10 cellular contexts compared by ENCODE assay signal in genomic region chr6:140043357-140043756, GRCh38.
DNase-seq lines count a peak whose midpoint lies in the region; ATAC-seq and TF ChIP-seq lines count a peak whose summit lies in the region.
"Had no signal": no experiment of that assay in that cellular context is flagged by ENCODE, and none has a peak within 500 bp of the region (broad histone marks: within the 10 kb centered on the region; RNA-seq: fewer than 3 reads in every experiment).

No MANE protein-coding gene starts in this region.

- H3K4me3 ChIP-seq in SK-N-MC: no peak overlapping the region
- H3K4me3 ChIP-seq in colonic mucosa: no peak overlapping the region

- in situ Hi-C loops in ACHN (cut with HindIII; ENCODE audit: low pct_ligation_motif_present, low pct_unique_long_range_greater_than_20kb, low sequenced_read_pairs): no loop called here

- peaks cover 88% of the 10 kb centered on the region for H3K4me1 Mint-ChIP-seq in HFFc6 (ENCODE audit: low read depth)

- no peaks in the 10 kb centered on the region for H3K27me3 Mint-ChIP-seq in HFFc6 (ENCODE audit: insufficient read depth)

- DNase-seq in ACHN: peak; percentile 90
- DNase-seq in HFFc6: peak; percentile 96
- DNase-seq in SK-N-MC (ENCODE audit: low read depth, low spot score): no peak
- peak; percentile 17 for DNase-seq in hepatic stellate cell (ENCODE audit: low spot score)
- DNase-seq in colonic mucosa: no peak
- DNase-seq in NCI-H526 (lab: John Stamatoyannopoulos, UW): no peak
- DNase-seq: GF-D8, NCI-H1417 treated with DMSO at 0.1 percent for 48 hours had no signal

- peak overlapping the region; percentile 76 for H3K27ac Mint-ChIP-seq in HFFc6

- intact Hi-C loops in colonic mucosa (cut with DNase I): no loop called here

- H3K4me3 Mint-ChIP-seq in HFFc6: no peak overlapping the region

- H3K27ac ChIP-seq in SK-N-MC (peak overlapping the region; percentile 76), colonic mucosa (no peak overlapping the region)

- H3K36me3 ChIP-seq in SK-N-MC (ENCODE audit: insufficient read depth, low read length) (no peaks in the 10 kb centered on the region), colonic mucosa (no peaks in the 10 kb centered on the region)

- no peaks in the 10 kb centered on the region for H3K9me3 ChIP-seq in SK-N-MC (ENCODE audit: low read depth, low read length)
- H3K9me3 ChIP-seq in colonic mucosa: no peaks in the 10 kb centered on the region

- peaks cover 7% of the 10 kb centered on the region; the same call in 1 of the 2 replicates for H3K9me3 Mint-ChIP-seq in HFFc6

- no peaks in the 10 kb centered on the region for H3K27me3 ChIP-seq in colonic mucosa

- ATAC-seq in GM18861 (IDR thresholded peaks at IDR 0.05; ENCODE audit: unreplicated experiment) (no peak), GM18519 (IDR thresholded peaks at IDR 0.05; ENCODE audit: low FRiP score, unreplicated experiment) (no peak)

- H3K9ac ChIP-seq in SK-N-MC (ENCODE audit: insufficient read length): no peak overlapping the region
- H3K9ac ChIP-seq in colonic mucosa (ENCODE audit: low read depth in 2 of 2, low read length in 2 of 2): no peak overlapping the region

- H3K4me1 ChIP-seq in colonic mucosa: no peaks in the 10 kb centered on the region

- peaks cover 18% of the 10 kb centered on the region for H3K36me3 Mint-ChIP-seq in HFFc6 (ENCODE audit: low read depth)

- TF ChIP-seq CTCF in HFFc6 (IDR thresholded peaks at IDR 0.05): no peak
- no peak for TF ChIP-seq CTCF in colonic mucosa (IDR thresholded peaks at IDR 0.05)

Comparison
In these comparisons a context has a peak if more than half of its experiments do, and no peak if none do; other contexts are left out.
1. DNase-seq: peak in ACHN (single experiment), HFFc6 (single experiment) and hepatic stellate cell (single experiment); none in SK-N-MC (single experiment), colonic mucosa (single experiment) and NCI-H526 (0 of 2).